ENCODE assay signal across 10 cellular contexts in the genomic region with DNA sequence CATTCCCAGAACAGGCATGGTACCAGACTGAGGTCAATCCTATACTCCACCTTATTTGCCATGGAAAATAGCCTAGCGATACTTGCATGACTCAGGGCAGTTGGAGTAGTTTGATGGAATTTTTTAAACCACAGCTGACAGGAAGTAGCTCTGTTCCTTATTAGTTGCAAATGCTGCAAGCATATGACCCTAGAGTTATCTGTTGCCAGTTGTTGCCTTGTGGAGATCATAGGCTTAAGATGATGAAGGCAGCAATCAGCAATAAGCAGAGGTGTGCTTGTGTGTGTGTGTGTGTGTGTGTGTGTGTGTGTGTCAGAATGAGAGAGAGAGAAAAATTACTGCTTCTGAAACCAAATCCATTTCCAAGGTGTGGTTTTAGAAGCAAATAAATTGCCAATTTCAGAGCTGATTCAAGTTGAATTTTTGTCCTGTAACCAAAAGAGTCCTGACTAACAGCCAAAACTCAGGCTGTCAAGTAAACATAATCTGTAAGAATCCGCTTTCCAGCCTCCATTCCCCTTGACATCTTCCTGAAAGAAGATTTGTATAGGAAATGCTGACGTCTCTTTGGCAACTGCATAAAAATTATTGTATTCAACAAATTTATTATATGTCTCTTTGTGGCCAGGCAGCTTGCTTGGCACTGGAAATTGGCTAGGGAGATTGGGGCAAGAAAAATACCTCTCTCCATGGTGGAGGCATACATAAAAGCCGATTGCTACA.
DNase-seq lines count a peak whose midpoint lies in the region; ATAC-seq lines count a peak whose summit lies in the region.
"Had no signal": no experiment of that assay in that cellular context is flagged by ENCODE, and none has a peak within 500 bp of the region (broad histone marks: within the 10 kb centered on the region; RNA-seq: fewer than 3 reads in every experiment).

No MANE protein-coding gene starts in this region.

- DNase-seq in Caki2 (ENCODE audit: low read depth) (peak; percentile 19), OCI-M1 (lab: John Stamatoyannopoulos, UW) (peak; percentile 62), non-pigmented ciliary epithelial cell (ENCODE audit: low read depth) (peak; percentile 32), KG1 (lab: John Stamatoyannopoulos, UW) (no peak)
- no peak for DNase-seq in stimulated activated naive B cell treated with anti-CD40 and anti-IgM and Interleukin-4, amounts not matched to agents 10 μg/mL and 1 μg/mL and 100 μg/mL, for 72 hours
- DNase-seq in activated CD8-positive, alpha-beta memory T cell treated with anti-CD3 and anti-CD28 coated beads, Interleukin-2, amount 50 U/mL, for 48 hours, result no peak
- DNase-seq: DND-41 had no signal

- H3K27ac Mint-ChIP-seq in stimulated activated naive B cell treated with anti-CD40 and anti-IgM and Interleukin-4, amounts not matched to agents 10 μg/mL and 1 μg/mL and 100 μg/mL, for 72 hours, result no peak overlapping the region
- H3K27ac Mint-ChIP-seq: memory B cell had no signal

- peak overlapping the region; percentile 3 to 42 for H3K27ac ChIP-seq in esophagus (ENCODE audit: low read depth in 2 of 2, low read length in 1 of 2)

- H3K4me1 ChIP-seq in esophagus (ENCODE audit: control insufficient read depth in 2 of 2, insufficient read depth in 2 of 2, low read length in 1 of 2), result no peaks in the 10 kb centered on the region

- H3K36me3 Mint-ChIP-seq in stimulated activated naive B cell treated with anti-CD40 and anti-IgM and Interleukin-4, amounts not matched to agents 10 μg/mL and 1 μg/mL and 100 μg/mL, for 72 hours, result no peaks in the 10 kb centered on the region
- H3K36me3 Mint-ChIP-seq: memory B cell had no signal

- H3K4me3 Mint-ChIP-seq in stimulated activated naive B cell treated with anti-CD40 and anti-IgM and Interleukin-4, amounts not matched to agents 10 μg/mL and 1 μg/mL and 100 μg/mL, for 72 hours, result no peak overlapping the region
- H3K4me3 Mint-ChIP-seq: memory B cell had no signal

- in situ Hi-C loops in Caki2 (cut with HindIII; ENCODE audit: low pct_unique_long_range_greater_than_20kb, low sequenced_read_pairs), result no loop called here

- peaks cover 0 to 4% of the 10 kb centered on the region in 2 donors for H3K27me3 Mint-ChIP-seq in stimulated activated naive B cell treated with anti-CD40 and anti-IgM and Interleukin-4, amounts not matched to agents 10 μg/mL and 1 μg/mL and 100 μg/mL, for 72 hours

- peaks cover 0 to 6% of the 10 kb centered on the region in 2 donors for H3K4me1 Mint-ChIP-seq in stimulated activated naive B cell treated with anti-CD40 and anti-IgM and Interleukin-4, amounts not matched to agents 10 μg/mL and 1 μg/mL and 100 μg/mL, for 72 hours

- no peaks in the 10 kb centered on the region for H3K36me3 ChIP-seq in esophagus (ENCODE audit: control insufficient read depth in 2 of 2, insufficient read depth in 2 of 2, low read length in 1 of 2)

- ATAC-seq in stimulated activated naive B cell treated with anti-CD40 and anti-IgM and Interleukin-4, amounts not matched to agents 10 μg/mL and 1 μg/mL and 100 μg/mL, for 72 hours (replicated peaks), result no peak
- no peak for ATAC-seq in HG03108 (IDR thresholded peaks at IDR 0.05; ENCODE audit: unreplicated experiment)

- H3K4me3 ChIP-seq in esophagus (ENCODE audit: low read depth in 1 of 2, low read length in 2 of 2), result no peak overlapping the region

- WGBS in esophagus, 2 donors, result 17 to 43% methylated on average over 4 of the region's 4 CpGs

- H3K9me3 Mint-ChIP-seq in stimulated activated naive B cell treated with anti-CD40 and anti-IgM and Interleukin-4, amounts not matched to agents 10 μg/mL and 1 μg/mL and 100 μg/mL, for 72 hours, result no peaks in the 10 kb centered on the region
- H3K9me3 Mint-ChIP-seq: memory B cell had no signal

- no peaks in the 10 kb centered on the region for H3K27me3 ChIP-seq in esophagus (ENCODE audit: control insufficient read depth in 1 of 2, insufficient read depth in 2 of 2, low read length in 2 of 2)

- no peaks in the 10 kb centered on the region for H3K9me3 ChIP-seq in esophagus (ENCODE audit: control insufficient read depth in 2 of 2, insufficient read depth in 1 of 2, low read depth in 1 of 2, low read length in 1 of 2)

Comparison
In these comparisons a context has a peak if more than half of its experiments do, and no peak if none do; other contexts are left out.
1. DNase-seq: peak in Caki2 (single experiment), OCI-M1 (single experiment) and non-pigmented ciliary epithelial cell (single experiment); none in stimulated activated naive B cell treated with anti-CD40 and anti-IgM and Interleukin-4, amounts not matched to agents 10 μg/mL and 1 μg/mL and 100 μg/mL, for 72 hours (single experiment), activated CD8-positive, alpha-beta memory T cell treated with anti-CD3 and anti-CD28 coated beads, Interleukin-2, amount 50 U/mL, for 48 hours (single experiment) and KG1 (single experiment).